8 cellular contexts compared by ENCODE assay signal in genomic region chr7:1569016-1569415, GRCh38. TPM values are rescaled to one million over a fixed set of nuclear protein-coding genes. Genes with fewer than 3 reads are reported as not detected.
DNase-seq lines count a peak whose midpoint lies in the region; ATAC-seq and TF ChIP-seq lines count a peak whose summit lies in the region.

No MANE protein-coding gene starts in this region.

- H3K9ac ChIP-seq in neural cell (ENCODE audit: low read length) = peak overlapping the region; percentile 78

- H3K9me3 Mint-ChIP-seq in effector memory CD8-positive, alpha-beta T cell = no peaks in the 10 kb centered on the region

- H3K4me1 ChIP-seq in SJSA1 (replicated peaks) = peaks cover 33% of the 10 kb centered on the region

- peak; percentile 61 for ATAC-seq in effector memory CD8-positive, alpha-beta T cell (replicated peaks)
- ATAC-seq in HG03108 (IDR thresholded peaks at IDR 0.05; ENCODE audit: unreplicated experiment) (no peak), HG03432 (IDR thresholded peaks at IDR 0.05; ENCODE audit: unreplicated experiment) (no peak), HG02642 (IDR thresholded peaks at IDR 0.05; ENCODE audit: poor library complexity, unreplicated experiment) (no peak)

- TF ChIP-seq EP300 in neural cell (conservative IDR thresholded peaks at IDR 0.05; ENCODE audit: poor library complexity, severe bottlenecking) = no peak

- H3K9me2 ChIP-seq in neural cell (ENCODE audit: insufficient read depth, low read length) = no peaks in the 10 kb centered on the region

- H3K9me3 ChIP-seq in SJSA1 (replicated peaks) = no peaks in the 10 kb centered on the region; the same call in 1 of the 2 replicates
- no peaks in the 10 kb centered on the region for H3K9me3 ChIP-seq in neural cell (ENCODE audit: low read length)

- no peaks in the 10 kb centered on the region for H4K20me1 ChIP-seq in neural cell (ENCODE audit: insufficient read depth)

- H3K79me2 ChIP-seq in neural cell (replicated peaks; ENCODE audit: insufficient read depth, low read length) = peaks cover 5% of the 10 kb centered on the region

- H3K4me1 Mint-ChIP-seq in effector memory CD8-positive, alpha-beta T cell (ENCODE audit: low read depth in 2 of 2) = peaks cover 18 to 21% of the 10 kb centered on the region in 2 donors

- H3K27ac ChIP-seq in SJSA1 (peak overlapping the region; percentile 82), neural cell (ENCODE audit: low read length) (no peak overlapping the region)

- no peaks in the 10 kb centered on the region for H3K27me3 Mint-ChIP-seq in effector memory CD8-positive, alpha-beta T cell

- H3K36me3 ChIP-seq in SJSA1 (peaks cover 42% of the 10 kb centered on the region), neural cell (ENCODE audit: insufficient read depth, low read length) (no peaks in the 10 kb centered on the region)

- no peaks in the 10 kb centered on the region for H3F3A ChIP-seq in neural cell (ENCODE audit: insufficient read depth, low read length, poor library complexity, severe bottlenecking)

- DNase-seq in NCI-H2029 (lab: John Stamatoyannopoulos, UW) (peak; percentile 18), NCI-H2029 treated with DMSO at 0.1 percent for 48 hours (lab: John Stamatoyannopoulos, UW) (no peak), SJSA1 (ENCODE audit: low read depth in 1 of 2, low spot score in 2 of 2) (peak; percentile 46 to 71)
- DNase-seq in effector memory CD8-positive, alpha-beta T cell = peak; percentile 29 to 65 (median 60)

- H3K4me2 ChIP-seq in neural cell (ENCODE audit: low read length) = no peak overlapping the region

- TF ChIP-seq CTCF in neural cell (IDR thresholded peaks at IDR 0.05; ENCODE audit: poor library complexity, severe bottlenecking) = no peak

- H2AFZ ChIP-seq in neural cell (ENCODE audit: low read depth, low read length) = no peak overlapping the region

- peak overlapping the region; percentile 80 to 82 for H3K4me3 Mint-ChIP-seq in effector memory CD8-positive, alpha-beta T cell

- H3K4me3 ChIP-seq in SJSA1 (peak overlapping the region; percentile 94), neural cell (ENCODE audit: low read length) (peak overlapping the region; percentile 80)

- H3K27me3 ChIP-seq in SJSA1 (replicated peaks) = no peaks in the 10 kb centered on the region
- no peaks in the 10 kb centered on the region for H3K27me3 ChIP-seq in neural cell (ENCODE audit: insufficient read depth, low read depth, low read length)

- peaks cover 36% of the 10 kb centered on the region for H3K36me3 Mint-ChIP-seq in effector memory CD8-positive, alpha-beta T cell (ENCODE audit: insufficient read depth)

- TF ChIP-seq RAD21 in neural cell (conservative IDR thresholded peaks at IDR 0.05) = no peak

- H3K27ac Mint-ChIP-seq in effector memory CD8-positive, alpha-beta T cell = peak overlapping the region; percentile 90 to 93

TF ChIP-seq in neural cell, 6 proteins besides CTCF, POLR2A, EP300 and RAD21:
- TF ChIP-seq TAF1 (IDR thresholded peaks at IDR 0.05; ENCODE audit: low read depth) (no peak), REST (IDR thresholded peaks at IDR 0.05; ENCODE audit: borderline replicate concordance) (no peak), EZH2 (IDR thresholded peaks at IDR 0.05; ENCODE audit: borderline replicate concordance, insufficient read depth, low read length, poor library complexity, severe bottlenecking) (no peak), MXI1 (conservative IDR thresholded peaks at IDR 0.05; ENCODE audit: poor library complexity, severe bottlenecking) (no peak), POLR2AphosphoS5 (IDR thresholded peaks at IDR 0.05) (no peak), SMC3 (conservative IDR thresholded peaks at IDR 0.05; ENCODE audit: poor library complexity) (no peak)
TF ChIP-seq in neural cell: peak in this region for 0.

RNA-seq across cellular contexts. Expression of gene PSMG3, which starts 0.8 kb away (rescaled TPM):
- total RNA-seq in SJSA1 (2014; rRNA removed; shearing (Covaris generic)) = 63.9 and 84.7 TPM in 2 replicates
- polyA plus RNA-seq in neural cell = 50.6 and 54.1 TPM in 2 replicates
- 15.6 and 20.9 TPM in 2 replicates for polyA minus RNA-seq in neural cell

RNA-seq across cellular contexts. Expression of gene TMEM184A, which starts 13.0 kb away (rescaled TPM):
- 1.8 and 3.2 TPM in 2 replicates for total RNA-seq in SJSA1 (2014; rRNA removed; shearing (Covaris generic))
- 0.12 TPM in 1 of 2 replicates, not detected in the other for polyA plus RNA-seq in neural cell
- polyA minus RNA-seq in neural cell = not detected in 2 replicates

RNA-seq across cellular contexts. Expression of gene MAFK, which starts 38.5 kb away (rescaled TPM):
- 47.2 and 51.7 TPM in 2 replicates for total RNA-seq in SJSA1 (2014; rRNA removed; shearing (Covaris generic))
- polyA plus RNA-seq in neural cell = 12.6 and 16.4 TPM in 2 replicates
- polyA minus RNA-seq in neural cell = 9.1 and 12.9 TPM in 2 replicates
